In genomic region chr1:178682429-178682828, GRCh38 we compare ENCODE assay signal across 1 cellular context.
TF ChIP-seq lines count a peak whose summit lies in the region.

No MANE protein-coding gene starts in this region.

TF ChIP-seq in HepG2, 621 proteins besides CTCF, POLR2A, EP300 and RAD21 (continued from another document and continues in another):
- TF ChIP-seq ZZZ3 (CRISPR knock-in tag; IDR thresholded peaks at IDR 0.05; ENCODE audit: borderline replicate concordance) (no peak), SMARCE1 (IDR thresholded peaks at IDR 0.05; ENCODE audit: borderline replicate concordance) (no peak), KAT8 (CRISPR knock-in tag; IDR thresholded peaks at IDR 0.05) (0 out of 2 replicates have a peak, but pooled peaks have one; percentile 39), ZNF883 (CRISPR knock-in tag; IDR thresholded peaks at IDR 0.05; ENCODE audit: not compliant biosample characterization) (no peak), ATF7-NPFF (CRISPR knock-in tag; IDR thresholded peaks at IDR 0.05; ENCODE audit: low read depth) (no peak), HIC2 (CRISPR knock-in tag; IDR thresholded peaks at IDR 0.05; ENCODE audit: low read depth) (no peak), HMGA1 (CRISPR knock-in tag; conservative IDR thresholded peaks at IDR 0.05) (no peak), MAF1 (CRISPR knock-in tag; IDR thresholded peaks at IDR 0.05; ENCODE audit: borderline replicate concordance) (no peak), SMYD3 (CRISPR knock-in tag; IDR thresholded peaks at IDR 0.05) (no peak), BCL3 (CRISPR knock-in tag; IDR thresholded peaks at IDR 0.05) (no peak), ZNF235 (CRISPR knock-in tag; IDR thresholded peaks at IDR 0.05; ENCODE audit: borderline replicate concordance) (no peak), NCOR1 (IDR thresholded peaks at IDR 0.05; ENCODE audit: borderline replicate concordance, low read length) (peak; percentile 86; the same call in 1 of the 2 replicates), MYPOP (CRISPR knock-in tag; IDR thresholded peaks at IDR 0.05) (no peak), ZNF580 (CRISPR knock-in tag; IDR thresholded peaks at IDR 0.05; ENCODE audit: borderline replicate concordance, low read depth) (no peak; the same call in 1 of the 2 replicates), ZNF850 (CRISPR knock-in tag; conservative IDR thresholded peaks at IDR 0.05) (no peak), RCOR2 (CRISPR knock-in tag; IDR thresholded peaks at IDR 0.05) (peak; percentile 90), RXRB (CRISPR knock-in tag; IDR thresholded peaks at IDR 0.05; ENCODE audit: borderline replicate concordance) (peak; percentile 97), MLX (CRISPR knock-in tag; IDR thresholded peaks at IDR 0.05) (peak; percentile 74), PAF1 (CRISPR knock-in tag; IDR thresholded peaks at IDR 0.05) (no peak), SOX5 (CRISPR knock-in tag; IDR thresholded peaks at IDR 0.05; ENCODE audit: borderline replicate concordance) (peak; percentile 100), ZNF512B (CRISPR knock-in tag; IDR thresholded peaks at IDR 0.05; ENCODE audit: borderline replicate concordance) (0 out of 2 replicates have a peak, but pooled peaks have one; percentile 48), ZNF746 (CRISPR knock-in tag; IDR thresholded peaks at IDR 0.05) (no peak), ZNF646 (CRISPR knock-in tag; IDR thresholded peaks at IDR 0.05) (peak; percentile 63; the same call in 1 of the 2 replicates), ZBTB43 (CRISPR knock-in tag; conservative IDR thresholded peaks at IDR 0.05) (peak; percentile 98), ESRRA (CRISPR knock-in tag; IDR thresholded peaks at IDR 0.05; ENCODE audit: low read depth) (no peak), TIGD3 (CRISPR knock-in tag; IDR thresholded peaks at IDR 0.05; ENCODE audit: borderline replicate concordance) (no peak), KMT2A (CRISPR knock-in tag; IDR thresholded peaks at IDR 0.05) (no peak), IRF2 (CRISPR knock-in tag; IDR thresholded peaks at IDR 0.05) (peak; percentile 51; the same call in 1 of the 2 replicates), ZNF672 (CRISPR knock-in tag; IDR thresholded peaks at IDR 0.05) (no peak), THAP7 (CRISPR knock-in tag; IDR thresholded peaks at IDR 0.05) (no peak), MAFK (conservative IDR thresholded peaks at IDR 0.05 in 1 of 2, IDR thresholded peaks at IDR 0.05 in 1 of 2; ENCODE audit: low read length in 2 of 2) (no peak), HNF4G (IDR thresholded peaks at IDR 0.05; ENCODE audit: borderline replicate concordance, low read depth, low read length) (peak; percentile 31; the same call in 1 of the 2 replicates), HNF4G (CRISPR knock-in tag; IDR thresholded peaks at IDR 0.05; ENCODE audit: borderline replicate concordance, low read depth) (peak; percentile 38; the same call in 1 of the 2 replicates), ZHX1 (CRISPR knock-in tag; IDR thresholded peaks at IDR 0.05; ENCODE audit: low read depth) (no peak)
